ENCODE assay signal across 21 cellular contexts in the genomic region with DNA sequence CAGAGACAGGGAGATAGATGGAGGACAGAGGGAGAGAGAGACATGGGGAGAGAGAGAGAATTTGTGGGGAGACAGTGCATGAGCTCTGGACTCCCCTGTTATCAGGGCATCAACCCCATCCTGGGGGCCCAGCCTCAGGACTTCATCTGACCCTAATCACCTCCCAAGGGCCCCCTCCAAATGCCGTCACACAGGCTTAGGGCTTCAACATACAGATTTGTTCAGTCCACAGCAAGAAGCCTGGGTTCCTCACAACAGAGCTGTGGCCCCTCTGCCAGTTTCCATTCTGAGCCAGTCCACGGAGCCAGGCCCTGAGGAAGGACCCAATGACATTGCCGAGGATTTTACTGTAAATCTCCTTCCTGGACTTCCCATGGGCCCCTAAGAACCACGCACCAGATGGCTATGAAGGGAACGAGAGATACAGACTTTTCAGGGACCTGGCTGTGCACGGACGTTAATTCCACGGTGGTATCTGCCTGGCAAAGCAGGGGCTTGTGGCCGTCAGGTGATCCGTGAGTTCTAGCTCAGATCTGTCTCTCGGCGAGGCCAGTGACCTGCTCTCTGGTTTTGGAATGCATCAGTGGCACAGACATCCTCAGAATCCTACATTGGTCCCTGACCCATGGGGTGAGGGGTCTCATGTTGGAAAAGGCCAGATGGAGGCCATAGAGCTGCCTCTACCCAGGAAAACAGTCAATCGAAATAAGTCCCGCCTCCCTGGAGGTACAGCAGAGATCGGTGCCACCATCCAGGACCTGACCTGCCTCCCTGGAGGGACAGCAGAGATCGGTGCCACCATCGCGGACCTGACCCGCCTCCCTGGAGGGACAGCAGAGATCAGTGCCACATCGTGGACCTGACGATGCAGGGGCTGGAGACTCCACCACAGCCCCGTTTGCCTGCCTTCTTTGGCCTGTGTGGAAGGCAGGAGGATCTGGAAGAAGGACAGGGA. TPM values are rescaled to one million over a fixed set of nuclear protein-coding genes. Genes with fewer than 3 reads are reported as not detected.
DNase-seq lines count a peak whose midpoint lies in the region; ATAC-seq and TF ChIP-seq lines count a peak whose summit lies in the region.
"Had no signal": no experiment of that assay in that cellular context is flagged by ENCODE, and none has a peak within 500 bp of the region (broad histone marks: within the 10 kb centered on the region; RNA-seq: fewer than 3 reads in every experiment).

No MANE protein-coding gene starts in this region.

- peaks cover 6% of the 10 kb centered on the region for H3K9me3 Mint-ChIP-seq in chondrocyte (ENCODE audit: low read depth)
- H3K9me3 Mint-ChIP-seq in glutamatergic neuron (ENCODE audit: unreplicated experiment), result peaks cover 6% of the 10 kb centered on the region
- H3K9me3 Mint-ChIP-seq: CD4-positive, alpha-beta T cell had no signal

- no peak for ATAC-seq in sciatic nerve
- ATAC-seq: left lung; naive thymus-derived CD4-positive, alpha-beta T cell; Panc1; WTC11 had no signal

- H3K27me3 Mint-ChIP-seq in chondrocyte (ENCODE audit: low read depth), result peaks cover 2% of the 10 kb centered on the region
- peaks cover 3% of the 10 kb centered on the region for H3K27me3 Mint-ChIP-seq in glutamatergic neuron (ENCODE audit: unreplicated experiment)

- intact Hi-C loops in sciatic nerve (cut with DNase I), result loop anchor here (5.0 kb wide), 1 partner anchor 63 kb away; a partner anchor contains a TSS

- in situ Hi-C loops in GM13976 (cut with MboI; ENCODE audit: low sequenced_read_pairs, unreplicated experiment), result loop anchor here (10.0 kb wide), 1 partner anchor 116 kb away; no protein-coding TSS in a partner anchor

- H3K4me1 Mint-ChIP-seq in chondrocyte (ENCODE audit: low read depth), result no peaks in the 10 kb centered on the region
- H3K4me1 Mint-ChIP-seq in glutamatergic neuron (ENCODE audit: low read depth, unreplicated experiment), result no peaks in the 10 kb centered on the region

- TF ChIP-seq CTCF in chondrocyte (IDR thresholded peaks at IDR 0.05) (no peak), glutamatergic neuron (IDR thresholded peaks at IDR 0.05; ENCODE audit: partially characterized antibody, unreplicated experiment) (no peak), GM13976 (IDR thresholded peaks at IDR 0.05; ENCODE audit: borderline replicate concordance, control extremely low read depth, extremely low read depth, insufficient read depth, missing control alignments) (no peak)

- DNase-seq in AG20443 (ENCODE audit: low spot score) (peak; percentile 11), D341Med (ENCODE audit: low spot score) (peak; percentile 40), chondrocyte (ENCODE audit: low spot score) (peak; percentile 91), sciatic nerve (ENCODE audit: low spot score) (peak; percentile 52), activated gamma-delta T cell treated with Interleukin-2 at 50 U/mL for 16 hours (no peak), glutamatergic neuron (no peak), GM13976 (ENCODE audit: low spot score) (no peak)
- DNase-seq: activated CD4-positive, alpha-beta T cell treated with anti-CD3 and anti-CD28 coated beads, Interleukin-2, amount 50 U/mL, for 48 hours; activated CD8-positive, alpha-beta memory T cell treated with anti-CD3 and anti-CD28 coated beads, Interleukin-2, amount 50 U/mL, for 48 hours; CD4-positive, alpha-beta T cell; KBM-7; MG63; naive thymus-derived CD4-positive, alpha-beta T cell; NCI-H1105 treated with DMSO at 0.1 percent for 48 hours; NCI-H1930; NCI-H526; SIG-M5; trophoblast cell had no signal

- H3K27ac Mint-ChIP-seq in chondrocyte (ENCODE audit: unreplicated experiment) (no peak overlapping the region), glutamatergic neuron (ENCODE audit: unreplicated experiment) (no peak overlapping the region)
- H3K27ac Mint-ChIP-seq: WTC11 had no signal

- H3K4me3 Mint-ChIP-seq in chondrocyte (ENCODE audit: unreplicated experiment), result no peak overlapping the region
- H3K4me3 Mint-ChIP-seq in glutamatergic neuron (ENCODE audit: unreplicated experiment), result no peak overlapping the region
- H3K4me3 Mint-ChIP-seq: CD4-positive, alpha-beta T cell; WTC11 had no signal

- peaks cover 2% of the 10 kb centered on the region for H3K36me3 Mint-ChIP-seq in chondrocyte (ENCODE audit: low read depth)
- no peaks in the 10 kb centered on the region for H3K36me3 Mint-ChIP-seq in glutamatergic neuron (ENCODE audit: unreplicated experiment)
- H3K36me3 Mint-ChIP-seq: naive thymus-derived CD4-positive, alpha-beta T cell had no signal

RNA-seq across cellular contexts. Expression of a gene that starts 8.7 kb away (rescaled TPM):
- 37.0 to 39.1 TPM (median 37.2 TPM) in 3 replicates for total RNA-seq in chondrocyte
- total RNA-seq in sciatic nerve, result 32.2 TPM
- total RNA-seq in glutamatergic neuron (ENCODE audit: unreplicated experiment), result 418 TPM

RNA-seq across cellular contexts. Expression of a gene that starts 33.4 kb away (rescaled TPM):
- total RNA-seq in chondrocyte (0.56 to 0.92 TPM (median 0.85 TPM) in 3 replicates), sciatic nerve (0.49 TPM), glutamatergic neuron (ENCODE audit: unreplicated experiment) (not detected)
- total RNA-seq: naive thymus-derived CD4-positive, alpha-beta T cell had no signal

RNA-seq across cellular contexts. Expression of a gene that starts 39.9 kb away (rescaled TPM):
- total RNA-seq in chondrocyte (377 to 394 TPM (median 392 TPM) in 3 replicates), sciatic nerve (1,044 TPM), glutamatergic neuron (ENCODE audit: unreplicated experiment) (0.93 TPM)

RNA-seq across cellular contexts. Expression of a gene that starts 46.8 kb away (rescaled TPM):
- 1.0 to 3.3 TPM (median 1.6 TPM) in 3 replicates for total RNA-seq in chondrocyte
- total RNA-seq in sciatic nerve, result 344 TPM
- total RNA-seq in glutamatergic neuron (ENCODE audit: unreplicated experiment), result 2.6 TPM

RNA-seq across cellular contexts. Expression of a gene that starts 53.0 kb away (rescaled TPM):
- 100 to 109 TPM (median 107 TPM) in 3 replicates for total RNA-seq in chondrocyte
- total RNA-seq in sciatic nerve, result 853 TPM
- 2.5 TPM for total RNA-seq in glutamatergic neuron (ENCODE audit: unreplicated experiment)

Comparison
In these comparisons a context has a peak if more than half of its experiments do, and no peak if none do; other contexts are left out.
1. DNase-seq: peak in AG20443 (single experiment), D341Med (single experiment), chondrocyte (single experiment) and sciatic nerve (single experiment); none in activated gamma-delta T cell treated with Interleukin-2 at 50 U/mL for 16 hours (single experiment), glutamatergic neuron (single experiment) and GM13976 (single experiment).
2. RNA of a gene that starts 8.7 kb away (total RNA-seq): 418 TPM in glutamatergic neuron (single experiment); 37.0 to 39.1 TPM in chondrocyte and 32.2 TPM in sciatic nerve (single experiment); every median in the first group is over 10 times any median in the second.
3. RNA of a gene that starts 39.9 kb away (total RNA-seq): 1,044 TPM in sciatic nerve (single experiment) and 377 to 394 TPM in chondrocyte; 0.93 TPM in glutamatergic neuron (single experiment); every median in the first group is over 100 times any median in the second.